ENCODE assay signal across 9 cellular contexts in genomic region chr9:3173374-3173773, GRCh38.
"Had no signal": no experiment of that assay in that cellular context is flagged by ENCODE, and none has a peak within 500 bp of the region (broad histone marks: within the 10 kb centered on the region; RNA-seq: fewer than 3 reads in every experiment).

No MANE protein-coding gene starts in this region.

- H3K9me3 ChIP-seq: HAP-1 had no signal

- H3K36me3 Mint-ChIP-seq: IgD-negative memory B cell had no signal

- FAIRE-seq: HTR-8/SVneo had no signal

- H3K36me3 ChIP-seq: HAP-1 had no signal

- H3K27ac Mint-ChIP-seq: GM23338, HFFc6, IgD-negative memory B cell had no signal

- H3K4me1 ChIP-seq: HAP-1 had no signal

- H3K4me2 ChIP-seq: GM23338, KMS-11 had no signal

- H3K4me1 Mint-ChIP-seq: IgD-negative memory B cell had no signal

- H3K9me3 Mint-ChIP-seq: GM23338, HFFc6 had no signal

- H3K4me3 ChIP-seq: GM23338, HAP-1 had no signal

- ATAC-seq: GM23338, HCT116 had no signal

- H3K4me3 Mint-ChIP-seq: GM23338, HFFc6, IgD-negative memory B cell had no signal

- H3K27ac ChIP-seq: KMS-11 had no signal

- H2AFZ ChIP-seq: GM23338 had no signal

- DNase-seq: H7, HFFc6, KBM-7 had no signal

- H3K9ac ChIP-seq: KMS-11 had no signal
